Comparison of ENCODE assay signal across 29 cellular contexts in genomic region chr2:204683384-204683783, GRCh38.
"Had no signal": no experiment of that assay in that cellular context is flagged by ENCODE, and none has a peak within 500 bp of the region (broad histone marks: within the 10 kb centered on the region; RNA-seq: fewer than 3 reads in every experiment).

No MANE protein-coding gene starts in this region.

- H3K4me1 ChIP-seq: testis had no signal

- H3K4me3 ChIP-seq: stomach, suprapubic skin, testis, thoracic aorta, thyroid gland, tibial artery, tibial nerve, transverse colon, upper lobe of left lung, upper lobe of right lung, uterus, vagina had no signal

- H3K36me3 ChIP-seq: stomach, suprapubic skin, thoracic aorta, thyroid gland, transverse colon, upper lobe of left lung, upper lobe of right lung, uterus, vagina had no signal

- FAIRE-seq: urothelium cell line had no signal

- ATAC-seq: stimulated activated effector memory CD8-positive, alpha-beta T cell treated with anti-CD3 and anti-CD28 coated beads, Interleukin-12 subunit alpha, Interleukin-12 subunit beta, amount 100 ng/mL, for 72 hours; stimulated activated memory B cell treated with anti-CD40 and anti-IgM and Interleukin-4, amounts not matched to agents 10 μg/mL and 1 μg/mL and 100 μg/mL, for 72 hours; stimulated activated naive B cell treated with anti-CD40 and anti-IgM and Interleukin-4, amounts not matched to agents 10 μg/mL and 1 μg/mL and 100 μg/mL, for 72 hours; stimulated activated naive CD8-positive, alpha-beta T cell treated with anti-CD3 and anti-CD28 coated beads, Interleukin-15, amount 100 ng/mL, for 72 hours; stimulated activated naive CD8-positive, alpha-beta T cell treated with anti-CD3 and anti-CD28 coated beads, Interleukin-15, Interleukin-2, amounts not matched to agents 100 U/mL and 50 U/mL, for 24 hours; upper lobe of right lung had no signal

- H3K36me3 Mint-ChIP-seq: stimulated activated effector memory CD8-positive, alpha-beta T cell treated with anti-CD3 and anti-CD28 coated beads, Interleukin-12 subunit alpha, Interleukin-12 subunit beta, amount 100 ng/mL, for 72 hours; stimulated activated memory B cell treated with anti-CD40 and anti-IgM and Interleukin-4, amounts not matched to agents 10 μg/mL and 1 μg/mL and 100 μg/mL, for 72 hours; stimulated activated naive B cell treated with anti-CD40 and anti-IgM and Interleukin-4, amounts not matched to agents 10 μg/mL and 1 μg/mL and 100 μg/mL, for 72 hours had no signal

- DNase-seq: stimulated activated CD4-positive, alpha-beta T cell treated with anti-CD3 and anti-CD28 coated beads, Interleukin-2, amount 100 ng/mL, for 48 hours; stimulated activated CD4-positive, alpha-beta T cell treated with anti-CD3 and anti-CD28 coated beads, Interleukin-4, amount 100 ng/mL, for 1 hour; stimulated activated CD4-positive, alpha-beta T cell treated with anti-CD3 and anti-CD28 coated beads, Interleukin-4, amount 100 ng/mL, for 24 hours; stimulated activated CD4-positive, alpha-beta T cell treated with anti-CD3 and anti-CD28 coated beads, Interleukin-4, amount 100 ng/mL, for 4 hours; stimulated activated CD8-positive, alpha-beta memory T cell treated with anti-CD3 and anti-CD28 coated beads, Interleukin-4, amount 100 ng/mL, for 48 hours; stimulated activated naive B cell treated with anti-CD40 and anti-IgM and Interleukin-4, amounts not matched to agents 10 μg/mL and 1 μg/mL and 100 μg/mL, for 72 hours; stimulated activated naive CD4-positive, alpha-beta T cell; stimulated activated naive CD4-positive, alpha-beta T cell treated with Interleukin-2 at 50 U/mL for 16 hours; stimulated activated naive CD8-positive, alpha-beta T cell treated with anti-CD3 and anti-CD28 coated beads, Interleukin-15, amount 100 ng/mL, for 72 hours; stimulated activated naive CD8-positive, alpha-beta T cell treated with anti-CD3 and anti-CD28 coated beads, Interleukin-15, Interleukin-2, amounts not matched to agents 100 U/mL and 50 U/mL, for 24 hours; stomach; substantia nigra; testis; thyroid gland; tibial artery; transverse colon; trophoblast cell; upper lobe of left lung; upper lobe of right lung; uterus had no signal

- H3K27me3 ChIP-seq: stomach, suprapubic skin, testis, thyroid gland, tibial artery, tibial nerve, transverse colon, upper lobe of left lung, upper lobe of right lung, uterus, vagina had no signal

- H3K27ac ChIP-seq: stomach, suprapubic skin, testis, thoracic aorta, thyroid gland, tibial artery, tibial nerve, transverse colon, upper lobe of left lung, upper lobe of right lung, uterus, vagina had no signal

- H3K9me3 ChIP-seq: stomach, suprapubic skin, testis, thoracic aorta, thyroid gland, tibial artery, transverse colon, upper lobe of left lung, upper lobe of right lung, uterus, vagina had no signal

- H3K9me3 Mint-ChIP-seq: stimulated activated effector memory CD8-positive, alpha-beta T cell treated with anti-CD3 and anti-CD28 coated beads, Interleukin-12 subunit alpha, Interleukin-12 subunit beta, amount 100 ng/mL, for 72 hours; stimulated activated memory B cell treated with anti-CD40 and anti-IgM and Interleukin-4, amounts not matched to agents 10 μg/mL and 1 μg/mL and 100 μg/mL, for 72 hours; stimulated activated naive CD8-positive, alpha-beta T cell treated with anti-CD3 and anti-CD28 coated beads, Interleukin-15, amount 100 ng/mL, for 72 hours; stimulated activated naive CD8-positive, alpha-beta T cell treated with anti-CD3 and anti-CD28 coated beads, Interleukin-15, Interleukin-2, amounts not matched to agents 100 ng/mL and 50 ng/mL, for 24 hours; type B pancreatic cell had no signal

- H3K27me3 Mint-ChIP-seq: stimulated activated memory B cell treated with anti-CD40 and anti-IgM and Interleukin-4, amounts not matched to agents 10 μg/mL and 1 μg/mL and 100 μg/mL, for 72 hours; stimulated activated naive B cell treated with anti-CD40 and anti-IgM and Interleukin-4, amounts not matched to agents 10 μg/mL and 1 μg/mL and 100 μg/mL, for 72 hours; stimulated activated naive CD8-positive, alpha-beta T cell treated with anti-CD3 and anti-CD28 coated beads, Interleukin-15, amount 100 ng/mL, for 72 hours; stimulated activated naive CD8-positive, alpha-beta T cell treated with anti-CD3 and anti-CD28 coated beads, Interleukin-15, Interleukin-2, amounts not matched to agents 100 ng/mL and 50 ng/mL, for 24 hours; type B pancreatic cell had no signal

- H3K27ac Mint-ChIP-seq: stimulated activated effector memory CD8-positive, alpha-beta T cell treated with anti-CD3 and anti-CD28 coated beads, Interleukin-12 subunit alpha, Interleukin-12 subunit beta, amount 100 ng/mL, for 72 hours; stimulated activated memory B cell treated with anti-CD40 and anti-IgM and Interleukin-4, amounts not matched to agents 10 μg/mL and 1 μg/mL and 100 μg/mL, for 72 hours; stimulated activated naive B cell treated with anti-CD40 and anti-IgM and Interleukin-4, amounts not matched to agents 10 μg/mL and 1 μg/mL and 100 μg/mL, for 72 hours; stimulated activated naive CD8-positive, alpha-beta T cell treated with anti-CD3 and anti-CD28 coated beads, Interleukin-15, amount 100 ng/mL, for 72 hours; stimulated activated naive CD8-positive, alpha-beta T cell treated with anti-CD3 and anti-CD28 coated beads, Interleukin-15, Interleukin-2, amounts not matched to agents 100 ng/mL and 50 ng/mL, for 24 hours; type B pancreatic cell had no signal

- H3K4me3 Mint-ChIP-seq: stimulated activated effector memory CD8-positive, alpha-beta T cell treated with anti-CD3 and anti-CD28 coated beads, Interleukin-12 subunit alpha, Interleukin-12 subunit beta, amount 100 ng/mL, for 72 hours; stimulated activated memory B cell treated with anti-CD40 and anti-IgM and Interleukin-4, amounts not matched to agents 10 μg/mL and 1 μg/mL and 100 μg/mL, for 72 hours; stimulated activated naive B cell treated with anti-CD40 and anti-IgM and Interleukin-4, amounts not matched to agents 10 μg/mL and 1 μg/mL and 100 μg/mL, for 72 hours; stimulated activated naive CD8-positive, alpha-beta T cell treated with anti-CD3 and anti-CD28 coated beads, Interleukin-15, amount 100 ng/mL, for 72 hours; stimulated activated naive CD8-positive, alpha-beta T cell treated with anti-CD3 and anti-CD28 coated beads, Interleukin-15, Interleukin-2, amounts not matched to agents 100 ng/mL and 50 ng/mL, for 24 hours; type B pancreatic cell had no signal

- H3K4me1 Mint-ChIP-seq: stimulated activated effector memory CD8-positive, alpha-beta T cell treated with anti-CD3 and anti-CD28 coated beads, Interleukin-12 subunit alpha, Interleukin-12 subunit beta, amount 100 ng/mL, for 72 hours; stimulated activated memory B cell treated with anti-CD40 and anti-IgM and Interleukin-4, amounts not matched to agents 10 μg/mL and 1 μg/mL and 100 μg/mL, for 72 hours; stimulated activated naive B cell treated with anti-CD40 and anti-IgM and Interleukin-4, amounts not matched to agents 10 μg/mL and 1 μg/mL and 100 μg/mL, for 72 hours; stimulated activated naive CD8-positive, alpha-beta T cell treated with anti-CD3 and anti-CD28 coated beads, Interleukin-15, amount 100 ng/mL, for 72 hours had no signal
